20 cellular contexts compared by ENCODE assay signal in genomic region chr5:142176255-142176654, GRCh38.
A peak's percentile ranks its signal among the peaks of the same experiment; 100 is the strongest.
DNase-seq lines count a peak whose midpoint lies in the region; FAIRE-seq and TF ChIP-seq lines count a peak whose summit lies in the region.
"Had no signal": no experiment of that assay in that cellular context is flagged by ENCODE, and none has a peak within 500 bp of the region (broad histone marks: within the 10 kb centered on the region; RNA-seq: fewer than 3 reads in every experiment).

No MANE protein-coding gene starts in this region.

- no peaks in the 10 kb centered on the region for H3K27me3 ChIP-seq in endothelial cell of umbilical vein (ENCODE audit: control insufficient read depth in 2 of 2, insufficient read depth in 2 of 2, low read length in 2 of 2)
- no peaks in the 10 kb centered on the region for H3K27me3 ChIP-seq in iPS-15b (ENCODE audit: control insufficient read depth, insufficient read depth, low read length)
- H3K27me3 ChIP-seq in spleen (replicated peaks in 1 of 7), result peaks cover 0 to 42% (median 0%) of the 10 kb centered on the region in 7 donors

- H2AFZ ChIP-seq in endothelial cell of umbilical vein (ENCODE audit: low read depth, low read length), result peak overlapping the region; percentile 4
- H2AFZ ChIP-seq: PC-9 had no signal

- POLR2A ChIA-PET in endothelial cell of umbilical vein (lab: Charles Lee), result interaction anchor here (0.6 kb wide), 1 partner anchor 9 kb away, joined by 3 read pairs; no protein-coding TSS in a partner anchor

- no peak for TF ChIP-seq CTCF in endothelial cell of umbilical vein (IDR thresholded peaks at IDR 0.05; ENCODE audit: extremely low read depth in 1 of 2, insufficient read depth in 1 of 2, low read depth in 1 of 2, low read length in 2 of 2)
- no peak for TF ChIP-seq CTCF in spleen (IDR thresholded peaks at IDR 0.05 in 8 of 11, conservative IDR thresholded peaks at IDR 0.05 in 3 of 11)

- FAIRE-seq in endothelial cell of umbilical vein (lab: Jason Lieb, UNC), result peak; percentile 44
- FAIRE-seq: D721Med, GM19239 had no signal

- no TSS peak for BruUV-seq in endothelial cell of umbilical vein (replicated peaks; lab: Mats Ljungman, UMichigan)

- WGBS in spleen, 5 donors, result 56 to 74% (median 69%) methylated on average over 2 of the region's 2 CpGs

- H3K79me2 ChIP-seq in endothelial cell of umbilical vein (ENCODE audit: control insufficient read depth, insufficient read depth, low read length), result no peaks in the 10 kb centered on the region

- DNase-seq in activated effector memory CD4-positive, alpha-beta T cell treated with anti-CD3 and anti-CD28 coated beads, Interleukin-2, amount 50 U/mL, for 16 hours, result peak; percentile 12
- no peak for DNase-seq in activated effector memory CD4-positive, alpha-beta T cell treated with Interleukin-2 at 50 U/mL for 16 hours
- DNase-seq in endothelial cell of umbilical vein (ENCODE audit: low read depth, low spot score) (no peak), spleen (peak; percentile 15), NOMO-1 treated with dmso at 0.1 percent for 144 hours (lab: John Stamatoyannopoulos, UW; ENCODE audit: unreplicated experiment) (no peak), NK-92 (lab: John Stamatoyannopoulos, UW; ENCODE audit: unreplicated experiment) (no peak), NCI-H2227 treated with DMSO at 0.1 percent for 48 hours (lab: John Stamatoyannopoulos, UW) (no peak)
- DNase-seq: CD8-positive, alpha-beta memory T cell; DMS79; NCI-H1436; NCI-H2029; NCI-H510A; NCI-H774; PC-9 had no signal

- intact Hi-C loops in endothelial cell of umbilical vein (cut with micrococcal nuclease), result no loop called here
- intact Hi-C loops in spleen (cut with DNase I; ENCODE audit: low total_unique reads), result no loop called here

- H3K27ac ChIP-seq in endothelial cell of umbilical vein (ENCODE audit: insufficient read depth, low read depth, low read length), result no peak overlapping the region
- no peak overlapping the region for H3K27ac ChIP-seq in spleen
- H3K27ac ChIP-seq: 22Rv1, KMS-11, PC-9 had no signal

- H3K4me3 ChIP-seq in endothelial cell of umbilical vein (replicated peaks in 1 of 3; ENCODE audit: insufficient read depth in 1 of 3, low read depth in 1 of 3, low read length in 3 of 3), result no peak overlapping the region
- H3K4me3 ChIP-seq in iPS-15b (ENCODE audit: low read depth, low read length), result no peak overlapping the region
- H3K4me3 ChIP-seq in spleen, result no peak overlapping the region
- H3K4me3 ChIP-seq: HAP-1, PC-9 had no signal

- H3K9me3 ChIP-seq in endothelial cell of umbilical vein (replicated peaks; ENCODE audit: control insufficient read depth, insufficient read depth, low read length) (no peaks in the 10 kb centered on the region), iPS-15b (ENCODE audit: control insufficient read depth, insufficient read depth, low read length) (no peaks in the 10 kb centered on the region), spleen (no peaks in the 10 kb centered on the region)
- H3K9me3 ChIP-seq: HAP-1 had no signal

- CTCF ChIA-PET in endothelial cell of umbilical vein (lab: Charles Lee), result interaction anchor here (0.6 to 3.3 kb wide), 3 partner anchors 11 to 373 kb away, joined by 3 to 8 read pairs (median 4); no protein-coding TSS in a partner anchor

- no peaks in the 10 kb centered on the region for H3K9me1 ChIP-seq in endothelial cell of umbilical vein (replicated peaks; ENCODE audit: control insufficient read depth, extremely low read depth, insufficient read depth, low read length)

- no peak overlapping the region for H3K9ac ChIP-seq in endothelial cell of umbilical vein (replicated peaks; ENCODE audit: extremely low read depth, insufficient read depth, low read length)
- H3K9ac ChIP-seq in iPS-15b (ENCODE audit: low read depth, low read length), result peak overlapping the region; percentile 12
- H3K9ac ChIP-seq: KMS-11 had no signal

- dilution Hi-C loops in endothelial cell of umbilical vein (cut with MboI; ENCODE audit: extremely low pct_ligation_motif_present, low sequenced_read_pairs), result no loop called here

- H3K36me3 ChIP-seq in endothelial cell of umbilical vein (ENCODE audit: control insufficient read depth in 2 of 2, extremely low read depth in 1 of 2, insufficient read depth in 2 of 2, low read length in 2 of 2) (no peaks in the 10 kb centered on the region), iPS-15b (ENCODE audit: control insufficient read depth, insufficient read depth, low read length) (no peaks in the 10 kb centered on the region), spleen (no peaks in the 10 kb centered on the region)
- H3K36me3 ChIP-seq: HAP-1 had no signal

- H3K4me2 ChIP-seq in endothelial cell of umbilical vein (ENCODE audit: insufficient read depth, low read length), result no peak overlapping the region
- H3K4me2 ChIP-seq: KMS-11, PC-9 had no signal

- H4K20me1 ChIP-seq in endothelial cell of umbilical vein (replicated peaks; ENCODE audit: control insufficient read depth, extremely low read depth, insufficient read depth, low read length), result no peaks in the 10 kb centered on the region

- H3K4me1 ChIP-seq in endothelial cell of umbilical vein (ENCODE audit: control insufficient read depth, extremely low read depth, insufficient read depth, low read length), result no peaks in the 10 kb centered on the region
- peaks cover 4% of the 10 kb centered on the region for H3K4me1 ChIP-seq in iPS-15b (ENCODE audit: control insufficient read depth, insufficient read depth, low read length)
- no peaks in the 10 kb centered on the region for H3K4me1 ChIP-seq in spleen
- H3K4me1 ChIP-seq: HAP-1 had no signal

- no peak for TF ChIP-seq POLR2A in endothelial cell of umbilical vein (IDR thresholded peaks at IDR 0.05; ENCODE audit: low read depth, low read length)
- no peak for TF ChIP-seq POLR2A in spleen (IDR thresholded peaks at IDR 0.05)

TF ChIP-seq in endothelial cell of umbilical vein, 7 proteins besides CTCF, POLR2A, EP300 and RAD21:
- no peak for TF ChIP-seq GATA2 (IDR thresholded peaks at IDR 0.05; ENCODE audit: insufficient read depth, insufficient read length, low read depth, low read length)
- TF ChIP-seq JUN (IDR thresholded peaks at IDR 0.05; ENCODE audit: borderline replicate concordance, insufficient read depth, insufficient read length, low read depth), result no peak
- no peak for TF ChIP-seq EZH2 (IDR thresholded peaks at IDR 0.05; ENCODE audit: borderline replicate concordance, low read depth, low read length, severe bottlenecking)
- TF ChIP-seq MAX (IDR thresholded peaks at IDR 0.05; ENCODE audit: insufficient read depth, insufficient read length), result no peak
- TF ChIP-seq FOS (IDR thresholded peaks at IDR 0.05; ENCODE audit: borderline replicate concordance, insufficient read depth, low read length), result no peak
- no peak for TF ChIP-seq MYC (IDR thresholded peaks at IDR 0.05; ENCODE audit: low read depth, low read length)
- no peak for TF ChIP-seq POLR2AphosphoS5 (IDR thresholded peaks at IDR 0.05; ENCODE audit: insufficient read depth, low read depth, low read length)

Comparison
In these comparisons a context has a peak if more than half of its experiments do, and no peak if none do; other contexts are left out.
1. DNase-seq: peak in activated effector memory CD4-positive, alpha-beta T cell treated with anti-CD3 and anti-CD28 coated beads, Interleukin-2, amount 50 U/mL, for 16 hours (single experiment) and spleen (single experiment); none in activated effector memory CD4-positive, alpha-beta T cell treated with Interleukin-2 at 50 U/mL for 16 hours (single experiment), endothelial cell of umbilical vein (single experiment), NOMO-1 treated with dmso at 0.1 percent for 144 hours (single experiment), NK-92 (single experiment) and NCI-H2227 treated with DMSO at 0.1 percent for 48 hours (single experiment).